Comparison of ENCODE assay signal across 8 cellular contexts in the genomic region with DNA sequence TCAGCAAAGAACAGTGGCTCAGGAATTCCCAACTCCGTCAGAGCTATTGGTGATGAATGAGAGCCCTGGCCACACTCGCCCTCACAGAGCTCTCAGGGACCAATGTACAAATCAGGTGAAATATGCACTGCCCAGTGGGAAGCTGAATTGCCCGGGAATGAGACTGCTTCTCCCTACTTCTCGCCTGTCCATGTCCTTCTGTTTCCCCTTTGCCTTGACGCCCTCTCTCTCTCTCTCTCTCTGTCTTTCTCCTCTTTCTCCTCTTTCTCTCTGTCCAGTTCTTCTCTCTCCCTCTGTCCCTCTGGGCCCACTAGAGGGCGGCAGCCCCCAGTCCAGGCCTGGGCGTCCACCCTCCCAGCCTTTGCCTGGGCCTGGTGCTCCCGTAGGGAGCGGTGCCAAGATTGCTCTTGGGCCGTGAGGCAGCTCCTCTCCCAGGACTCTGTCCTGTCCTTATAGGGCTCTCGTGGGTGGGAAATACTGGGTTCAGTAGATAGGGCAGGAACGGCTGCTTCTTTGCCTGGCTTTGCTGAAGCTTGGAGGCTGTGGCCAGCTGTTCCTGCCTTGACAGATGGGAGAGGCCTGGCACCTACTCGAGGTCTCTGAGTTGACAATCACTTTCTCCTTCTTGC. TPM values are rescaled to one million over a fixed set of nuclear protein-coding genes. Genes with fewer than 3 reads are reported as not detected.
A peak's percentile ranks its signal among the peaks of the same experiment; 100 is the strongest.
DNase-seq lines count a peak whose midpoint lies in the region; ATAC-seq and TF ChIP-seq lines count a peak whose summit lies in the region.

No MANE protein-coding gene starts in this region.

- peak; percentile 98 for ATAC-seq in right lobe of liver
- no peak for ATAC-seq in GM21576 (IDR thresholded peaks at IDR 0.05; ENCODE audit: unreplicated experiment)

- TF ChIP-seq CTCF in GM12875 (IDR thresholded peaks at IDR 0.05; ENCODE audit: borderline replicate concordance, insufficient read depth, low read depth, low read length): peak; percentile 55; the same call in 1 of the 2 replicates
- peak; percentile 53 to 81 (median 78) for TF ChIP-seq CTCF in right lobe of liver (IDR thresholded peaks at IDR 0.05)
- TF ChIP-seq CTCF in tibial nerve (IDR thresholded peaks at IDR 0.05): peak; percentile 60 to 86 (median 80)

- peaks cover 3% of the 10 kb centered on the region for H3K4me1 ChIP-seq in NT2/D1 (ENCODE audit: insufficient read depth, insufficient read length)
- peaks cover 0 to 13% (median 2%) of the 10 kb centered on the region in 4 donors for H3K4me1 ChIP-seq in right lobe of liver
- peaks cover 0 to 27% (median 8%) of the 10 kb centered on the region in 4 donors for H3K4me1 ChIP-seq in tibial nerve
- no peaks in the 10 kb centered on the region for H3K4me1 ChIP-seq in effector memory CD4-positive, alpha-beta T cell (ENCODE audit: control insufficient read depth, insufficient read depth, low read length, poor library complexity, severe bottlenecking)

- H3K27ac ChIP-seq in right lobe of liver (no peak overlapping the region), tibial nerve (peak overlapping the region in 2 of 4 donors; percentile 26 to 50)
- no peak overlapping the region for H3K27ac ChIP-seq in effector memory CD4-positive, alpha-beta T cell (ENCODE audit: insufficient read depth, low read length, poor library complexity, severe bottlenecking)

- H3K4me3 ChIP-seq in GM12875 (ENCODE audit: low read depth, low read length): no peak overlapping the region
- no peak overlapping the region for H3K4me3 ChIP-seq in NT2/D1 (ENCODE audit: insufficient read length, low read depth)
- H3K4me3 ChIP-seq in right lobe of liver: no peak overlapping the region
- H3K4me3 ChIP-seq in tibial nerve: no peak overlapping the region
- no peak overlapping the region for H3K4me3 ChIP-seq in effector memory CD4-positive, alpha-beta T cell (ENCODE audit: insufficient read depth, low read depth, low read length, poor library complexity, severe bottlenecking)

- TF ChIP-seq POLR2A in right lobe of liver (IDR thresholded peaks at IDR 0.05) (no peak), tibial nerve (IDR thresholded peaks at IDR 0.05) (no peak)

- H3K27me3 ChIP-seq in NT2/D1 (ENCODE audit: insufficient read depth, insufficient read length) (no peaks in the 10 kb centered on the region), right lobe of liver (no peaks in the 10 kb centered on the region), tibial nerve (no peaks in the 10 kb centered on the region)
- no peaks in the 10 kb centered on the region for H3K27me3 ChIP-seq in effector memory CD4-positive, alpha-beta T cell (replicated peaks; ENCODE audit: control insufficient read depth, insufficient read depth, low read length, poor library complexity, severe bottlenecking)

- peak in 1 of 2 donors; percentile 71 for TF ChIP-seq EP300 in tibial nerve (IDR thresholded peaks at IDR 0.05)

- H3K9me3 ChIP-seq in NT2/D1 (ENCODE audit: insufficient read depth, low read length) (no peaks in the 10 kb centered on the region), right lobe of liver (no peaks in the 10 kb centered on the region), tibial nerve (no peaks in the 10 kb centered on the region)
- no peaks in the 10 kb centered on the region for H3K9me3 ChIP-seq in effector memory CD4-positive, alpha-beta T cell (ENCODE audit: control insufficient read depth, low read length)

- no peaks in the 10 kb centered on the region for H3K36me3 ChIP-seq in NT2/D1 (ENCODE audit: insufficient read depth, insufficient read length, low read length)
- H3K36me3 ChIP-seq in right lobe of liver: no peaks in the 10 kb centered on the region
- no peaks in the 10 kb centered on the region for H3K36me3 ChIP-seq in tibial nerve
- H3K36me3 ChIP-seq in effector memory CD4-positive, alpha-beta T cell (ENCODE audit: control insufficient read depth, insufficient read depth, low read length): no peaks in the 10 kb centered on the region

- no peak overlapping the region for H3K9ac ChIP-seq in NT2/D1 (ENCODE audit: insufficient read length, low read depth)

- DNase-seq in 8988T (peak; percentile 49), NT2/D1 (ENCODE audit: low read depth, low spot score) (peak; percentile 23), dermis microvascular lymphatic vessel endothelial cell (ENCODE audit: low read depth in 2 of 2) (peak; percentile 47 to 76), right lobe of liver (peak; percentile 88 to 91 (median 90)), tibial nerve (ENCODE audit: low spot score in 2 of 2) (peak; percentile 69 to 73)
- no peak for DNase-seq in effector memory CD4-positive, alpha-beta T cell

- 51% methylated on average over 8 of the region's 13 CpGs for WGBS in right lobe of liver (ENCODE audit: insufficient coverage, low coverage, low lambda C conversion rate, missing lambda C conversion rate)
- 24 to 33% methylated on average over 11 to 13 of the region's 13 CpGs for WGBS in tibial nerve, 2 donors

- intact Hi-C loops in right lobe of liver (cut with DNase I): no loop called here

RNA-seq across cellular contexts. Expression of a gene that starts 28.4 kb away (rescaled TPM):
- total RNA-seq in dermis microvascular lymphatic vessel endothelial cell: 33.6 and 58.5 TPM in 2 replicates
- 10 to 100 TPM; 31.3 to 62.2 (median 51.5) TPM for total RNA-seq in right lobe of liver
- total RNA-seq in tibial nerve: 10 to 100 TPM; 62.0 to 78.2 (median 73.5) TPM

Comparison
In these comparisons a context has a peak if more than half of its experiments do, and no peak if none do; other contexts are left out.
1. DNase-seq: peak in 8988T (single experiment), NT2/D1 (single experiment), dermis microvascular lymphatic vessel endothelial cell (2 of 2), right lobe of liver (3 of 3) and tibial nerve (2 of 2); none in effector memory CD4-positive, alpha-beta T cell (0 of 3).
2. Peak in every context shown above with its lines, with median percentiles within 50 percentile points of each other: CTCF ChIP-seq.